In the genomic region with DNA sequence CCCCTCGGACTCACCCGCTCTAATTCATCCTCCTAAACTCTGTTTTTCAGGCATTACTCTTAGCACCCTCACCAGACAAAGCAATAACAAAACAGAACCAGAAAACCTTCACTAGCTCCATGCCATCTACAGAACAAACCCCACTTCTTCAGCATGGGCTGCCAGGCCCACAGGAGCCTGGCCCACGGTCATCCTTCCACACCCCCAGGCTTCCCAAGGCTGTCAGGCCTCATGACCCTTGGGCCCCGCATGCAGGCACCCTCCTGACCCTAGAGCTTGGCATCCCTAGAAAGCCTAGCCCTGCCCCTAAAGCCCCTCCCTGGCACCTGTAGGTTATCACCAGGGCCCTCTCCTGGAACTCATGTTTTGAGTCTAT, we compare ENCODE assay signal across 1 cellular context.
TF ChIP-seq lines count a peak whose summit lies in the region.

No MANE protein-coding gene starts in this region.

TF ChIP-seq in HepG2, 621 proteins besides CTCF, POLR2A, EP300 and RAD21 (continued from another document):
- TF ChIP-seq FOXA3 (CRISPR knock-in tag; IDR thresholded peaks at IDR 0.05), result no peak
- no peak for TF ChIP-seq TBX2 (CRISPR knock-in tag; IDR thresholded peaks at IDR 0.05; ENCODE audit: borderline replicate concordance)
- TF ChIP-seq ZNF234 (CRISPR knock-in tag; conservative IDR thresholded peaks at IDR 0.05), result no peak
